1 cellular context compared by ENCODE assay signal in the genomic region with DNA sequence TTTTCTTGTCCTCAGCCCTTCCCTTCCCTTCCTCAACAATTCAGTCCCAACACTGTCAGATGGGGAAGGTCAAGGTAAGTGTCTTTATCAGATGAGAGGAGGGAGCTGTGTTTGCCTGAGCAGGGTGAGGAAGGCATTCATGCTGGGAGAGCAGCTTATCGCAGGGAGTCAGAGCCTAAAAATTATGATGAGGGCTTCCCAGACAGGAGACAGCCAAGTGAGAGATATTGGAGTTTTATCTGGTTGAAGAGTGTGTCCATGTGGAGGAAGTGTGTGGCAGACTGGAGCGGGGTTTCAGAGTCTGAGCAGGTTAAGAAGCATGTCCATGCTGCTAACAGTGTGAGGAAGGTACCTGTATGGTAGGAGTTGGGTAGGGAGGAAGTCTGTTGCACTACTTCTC.
TF ChIP-seq lines count a peak whose summit lies in the region.

No MANE protein-coding gene starts in this region.

TF ChIP-seq in K562, 482 proteins besides CTCF, POLR2A, EP300 and RAD21 (continued from another document and continues in another):
- TF ChIP-seq, protein P1, sequence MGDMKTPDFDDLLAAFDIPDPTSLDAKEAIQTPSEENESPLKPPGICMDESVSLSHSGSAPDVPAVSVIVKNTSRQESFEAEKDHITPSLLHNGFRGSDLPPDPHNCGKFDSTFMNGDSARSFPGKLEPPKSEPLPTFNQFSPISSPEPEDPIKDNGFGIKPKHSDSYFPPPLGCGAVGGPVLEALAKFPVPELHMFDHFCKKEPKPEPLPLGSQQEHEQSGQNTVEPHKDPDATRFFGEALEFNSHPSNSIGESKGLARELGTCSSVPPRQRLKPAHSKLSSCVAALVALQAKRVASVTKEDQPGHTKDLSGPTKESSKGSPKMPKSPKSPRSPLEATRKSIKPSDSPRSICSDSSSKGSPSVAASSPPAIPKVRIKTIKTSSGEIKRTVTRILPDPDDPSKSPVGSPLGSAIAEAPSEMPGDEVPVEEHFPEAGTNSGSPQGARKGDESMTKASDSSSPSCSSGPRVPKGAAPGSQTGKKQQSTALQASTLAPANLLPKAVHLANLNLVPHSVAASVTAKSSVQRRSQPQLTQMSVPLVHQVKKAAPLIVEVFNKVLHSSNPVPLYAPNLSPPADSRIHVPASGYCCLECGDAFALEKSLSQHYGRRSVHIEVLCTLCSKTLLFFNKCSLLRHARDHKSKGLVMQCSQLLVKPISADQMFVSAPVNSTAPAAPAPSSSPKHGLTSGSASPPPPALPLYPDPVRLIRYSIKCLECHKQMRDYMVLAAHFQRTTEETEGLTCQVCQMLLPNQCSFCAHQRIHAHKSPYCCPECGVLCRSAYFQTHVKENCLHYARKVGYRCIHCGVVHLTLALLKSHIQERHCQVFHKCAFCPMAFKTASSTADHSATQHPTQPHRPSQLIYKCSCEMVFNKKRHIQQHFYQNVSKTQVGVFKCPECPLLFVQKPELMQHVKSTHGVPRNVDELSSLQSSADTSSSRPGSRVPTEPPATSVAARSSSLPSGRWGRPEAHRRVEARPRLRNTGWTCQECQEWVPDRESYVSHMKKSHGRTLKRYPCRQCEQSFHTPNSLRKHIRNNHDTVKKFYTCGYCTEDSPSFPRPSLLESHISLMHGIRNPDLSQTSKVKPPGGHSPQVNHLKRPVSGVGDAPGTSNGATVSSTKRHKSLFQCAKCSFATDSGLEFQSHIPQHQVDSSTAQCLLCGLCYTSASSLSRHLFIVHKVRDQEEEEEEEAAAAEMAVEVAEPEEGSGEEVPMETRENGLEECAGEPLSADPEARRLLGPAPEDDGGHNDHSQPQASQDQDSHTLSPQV (IDR thresholded peaks at IDR 0.05) = peak; percentile 42; the same call in 1 of the 2 replicates
- TF ChIP-seq SLC30A9 (CRISPR knock-in tag; IDR thresholded peaks at IDR 0.05) (no peak), SIN3B (IDR thresholded peaks at IDR 0.05; ENCODE audit: low read depth) (no peak), FOXM1 (IDR thresholded peaks at IDR 0.05; ENCODE audit: low read depth) (peak; percentile 67; the same call in 1 of the 2 replicates), FOXM1 (CRISPR knock-in tag; IDR thresholded peaks at IDR 0.05; ENCODE audit: low read depth) (no peak), CUX1 (CRISPR knock-in tag; IDR thresholded peaks at IDR 0.05) (no peak), BHLHE40 (IDR thresholded peaks at IDR 0.05; ENCODE audit: low read length) (no peak), ASH1L (IDR thresholded peaks at IDR 0.05; ENCODE audit: borderline replicate concordance, low read depth, partially characterized antibody) (no peak), ZKSCAN8 (CRISPR knock-in tag; IDR thresholded peaks at IDR 0.05) (no peak), FUS (optimal IDR thresholded peaks at IDR 0.05; ENCODE audit: low read depth, low read length) (no peak), RBBP5 (IDR thresholded peaks at IDR 0.05; ENCODE audit: borderline replicate concordance, insufficient read depth, low read length, poor library complexity, severe bottlenecking) (no peak), HNRNPL (IDR thresholded peaks at IDR 0.05; ENCODE audit: low read depth, low read length) (no peak), HES1 (IDR thresholded peaks at IDR 0.05; ENCODE audit: low read depth) (peak; percentile 65; the same call in 1 of the 2 replicates), ZNF561 (CRISPR knock-in tag; conservative IDR thresholded peaks at IDR 0.05) (no peak), TOE1 (IDR thresholded peaks at IDR 0.05; ENCODE audit: borderline replicate concordance) (no peak), TOE1 (CRISPR knock-in tag; IDR thresholded peaks at IDR 0.05; ENCODE audit: borderline replicate concordance, low read depth) (no peak), STAG1 (CRISPR knock-in tag; IDR thresholded peaks at IDR 0.05; ENCODE audit: borderline replicate concordance) (no peak), ZNF589 (CRISPR knock-in tag; IDR thresholded peaks at IDR 0.05; ENCODE audit: low read depth) (no peak), POLR2H (tag; IDR thresholded peaks at IDR 0.05; ENCODE audit: low read depth) (no peak), HBP1 (CRISPR knock-in tag; IDR thresholded peaks at IDR 0.05) (no peak), ZC3H11A (IDR thresholded peaks at IDR 0.05; ENCODE audit: low read depth, low read length) (no peak), ERF (CRISPR knock-in tag; IDR thresholded peaks at IDR 0.05) (no peak), POLR2AphosphoS2 (IDR thresholded peaks at IDR 0.05; ENCODE audit: low read length) (no peak), HDAC2 (IDR thresholded peaks at IDR 0.05) (peak; percentile 63; the same call in 1 of the 2 replicates), ETV1 (tag; conservative IDR thresholded peaks at IDR 0.05; ENCODE audit: low read depth) (peak; percentile 51), NBN (IDR thresholded peaks at IDR 0.05; ENCODE audit: low read depth) (0 out of 2 replicates have a peak, but pooled peaks have one; percentile 54), KLF16 (IDR thresholded peaks at IDR 0.05) (peak; percentile 87), CXXC5 (CRISPR knock-in tag; IDR thresholded peaks at IDR 0.05) (peak; percentile 16; the same call in 1 of the 2 replicates), TAL1 (IDR thresholded peaks at IDR 0.05) (peak; percentile 86), CCNT2 (IDR thresholded peaks at IDR 0.05; ENCODE audit: borderline replicate concordance, extremely low read depth, insufficient read length, low read depth, low read length) (peak; percentile 12), ATF7 (IDR thresholded peaks at IDR 0.05) (no peak)
- TF ChIP-seq, protein P2, sequence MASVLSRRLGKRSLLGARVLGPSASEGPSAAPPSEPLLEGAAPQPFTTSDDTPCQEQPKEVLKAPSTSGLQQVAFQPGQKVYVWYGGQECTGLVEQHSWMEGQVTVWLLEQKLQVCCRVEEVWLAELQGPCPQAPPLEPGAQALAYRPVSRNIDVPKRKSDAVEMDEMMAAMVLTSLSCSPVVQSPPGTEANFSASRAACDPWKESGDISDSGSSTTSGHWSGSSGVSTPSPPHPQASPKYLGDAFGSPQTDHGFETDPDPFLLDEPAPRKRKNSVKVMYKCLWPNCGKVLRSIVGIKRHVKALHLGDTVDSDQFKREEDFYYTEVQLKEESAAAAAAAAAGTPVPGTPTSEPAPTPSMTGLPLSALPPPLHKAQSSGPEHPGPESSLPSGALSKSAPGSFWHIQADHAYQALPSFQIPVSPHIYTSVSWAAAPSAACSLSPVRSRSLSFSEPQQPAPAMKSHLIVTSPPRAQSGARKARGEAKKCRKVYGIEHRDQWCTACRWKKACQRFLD (CRISPR knock-in tag; IDR thresholded peaks at IDR 0.05) = no peak
- TF ChIP-seq, protein P3, sequence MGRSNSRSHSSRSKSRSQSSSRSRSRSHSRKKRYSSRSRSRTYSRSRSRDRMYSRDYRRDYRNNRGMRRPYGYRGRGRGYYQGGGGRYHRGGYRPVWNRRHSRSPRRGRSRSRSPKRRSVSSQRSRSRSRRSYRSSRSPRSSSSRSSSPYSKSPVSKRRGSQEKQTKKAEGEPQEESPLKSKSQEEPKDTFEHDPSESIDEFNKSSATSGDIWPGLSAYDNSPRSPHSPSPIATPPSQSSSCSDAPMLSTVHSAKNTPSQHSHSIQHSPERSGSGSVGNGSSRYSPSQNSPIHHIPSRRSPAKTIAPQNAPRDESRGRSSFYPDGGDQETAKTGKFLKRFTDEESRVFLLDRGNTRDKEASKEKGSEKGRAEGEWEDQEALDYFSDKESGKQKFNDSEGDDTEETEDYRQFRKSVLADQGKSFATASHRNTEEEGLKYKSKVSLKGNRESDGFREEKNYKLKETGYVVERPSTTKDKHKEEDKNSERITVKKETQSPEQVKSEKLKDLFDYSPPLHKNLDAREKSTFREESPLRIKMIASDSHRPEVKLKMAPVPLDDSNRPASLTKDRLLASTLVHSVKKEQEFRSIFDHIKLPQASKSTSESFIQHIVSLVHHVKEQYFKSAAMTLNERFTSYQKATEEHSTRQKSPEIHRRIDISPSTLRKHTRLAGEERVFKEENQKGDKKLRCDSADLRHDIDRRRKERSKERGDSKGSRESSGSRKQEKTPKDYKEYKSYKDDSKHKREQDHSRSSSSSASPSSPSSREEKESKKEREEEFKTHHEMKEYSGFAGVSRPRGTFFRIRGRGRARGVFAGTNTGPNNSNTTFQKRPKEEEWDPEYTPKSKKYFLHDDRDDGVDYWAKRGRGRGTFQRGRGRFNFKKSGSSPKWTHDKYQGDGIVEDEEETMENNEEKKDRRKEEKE (IDR thresholded peaks at IDR 0.05; ENCODE audit: borderline replicate concordance in 1 of 2, control insufficient read depth in 1 of 2, low read depth in 2 of 2, low read length in 1 of 2) = no peak
- TF ChIP-seq, protein P4, sequence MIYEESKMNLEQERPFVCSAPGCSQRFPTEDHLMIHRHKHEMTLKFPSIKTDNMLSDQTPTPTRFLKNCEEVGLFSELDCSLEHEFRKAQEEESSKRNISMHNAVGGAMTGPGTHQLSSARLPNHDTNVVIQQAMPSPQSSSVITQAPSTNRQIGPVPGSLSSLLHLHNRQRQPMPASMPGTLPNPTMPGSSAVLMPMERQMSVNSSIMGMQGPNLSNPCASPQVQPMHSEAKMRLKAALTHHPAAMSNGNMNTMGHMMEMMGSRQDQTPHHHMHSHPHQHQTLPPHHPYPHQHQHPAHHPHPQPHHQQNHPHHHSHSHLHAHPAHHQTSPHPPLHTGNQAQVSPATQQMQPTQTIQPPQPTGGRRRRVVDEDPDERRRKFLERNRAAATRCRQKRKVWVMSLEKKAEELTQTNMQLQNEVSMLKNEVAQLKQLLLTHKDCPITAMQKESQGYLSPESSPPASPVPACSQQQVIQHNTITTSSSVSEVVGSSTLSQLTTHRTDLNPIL (CRISPR knock-in tag; IDR thresholded peaks at IDR 0.05) = no peak
- TF ChIP-seq, protein P5, sequence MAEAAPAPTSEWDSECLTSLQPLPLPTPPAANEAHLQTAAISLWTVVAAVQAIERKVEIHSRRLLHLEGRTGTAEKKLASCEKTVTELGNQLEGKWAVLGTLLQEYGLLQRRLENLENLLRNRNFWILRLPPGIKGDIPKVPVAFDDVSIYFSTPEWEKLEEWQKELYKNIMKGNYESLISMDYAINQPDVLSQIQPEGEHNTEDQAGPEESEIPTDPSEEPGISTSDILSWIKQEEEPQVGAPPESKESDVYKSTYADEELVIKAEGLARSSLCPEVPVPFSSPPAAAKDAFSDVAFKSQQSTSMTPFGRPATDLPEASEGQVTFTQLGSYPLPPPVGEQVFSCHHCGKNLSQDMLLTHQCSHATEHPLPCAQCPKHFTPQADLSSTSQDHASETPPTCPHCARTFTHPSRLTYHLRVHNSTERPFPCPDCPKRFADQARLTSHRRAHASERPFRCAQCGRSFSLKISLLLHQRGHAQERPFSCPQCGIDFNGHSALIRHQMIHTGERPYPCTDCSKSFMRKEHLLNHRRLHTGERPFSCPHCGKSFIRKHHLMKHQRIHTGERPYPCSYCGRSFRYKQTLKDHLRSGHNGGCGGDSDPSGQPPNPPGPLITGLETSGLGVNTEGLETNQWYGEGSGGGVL (CRISPR knock-in tag; IDR thresholded peaks at IDR 0.05) = no peak
